11 cellular contexts compared by ENCODE assay signal in the genomic region with DNA sequence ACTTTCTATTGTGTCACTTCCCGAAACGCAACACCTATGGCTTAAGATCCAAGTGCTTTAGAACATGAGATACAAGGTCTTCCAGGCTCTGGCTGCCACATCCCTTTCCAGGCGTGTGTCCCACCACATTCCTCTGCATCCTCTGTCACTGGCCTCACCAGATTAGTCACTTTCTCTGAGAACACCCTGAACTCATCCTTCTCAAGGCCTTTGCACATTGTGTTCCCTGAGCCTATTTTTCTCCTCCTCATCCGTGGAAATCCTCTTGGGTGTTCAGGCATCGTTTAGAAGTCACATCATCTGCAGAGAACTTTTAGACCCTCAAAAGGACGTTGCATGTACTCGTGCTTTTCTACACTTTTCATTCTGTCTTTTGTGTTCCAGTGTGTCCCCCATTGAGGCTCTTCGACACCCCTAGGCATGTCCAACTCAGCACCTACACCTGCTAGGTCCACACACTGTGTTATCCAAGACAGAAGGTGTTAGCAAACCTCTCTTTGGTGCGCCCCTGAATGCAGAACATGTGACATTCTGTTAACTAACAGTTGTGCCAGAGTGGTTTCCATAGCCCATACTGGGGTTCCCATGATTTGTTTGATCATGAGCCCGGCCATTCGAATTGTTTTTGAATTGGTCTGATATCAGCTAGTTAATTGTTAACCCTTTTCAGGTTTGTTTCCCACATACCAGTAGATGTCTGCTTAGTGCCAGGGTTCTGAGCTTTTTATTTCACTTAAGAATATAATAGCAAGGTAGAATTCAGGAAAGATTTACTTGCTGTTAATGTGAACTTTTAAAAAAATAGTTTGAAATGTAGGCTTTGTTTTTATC.
A peak's percentile ranks its signal among the peaks of the same experiment; 100 is the strongest.
DNase-seq lines count a peak whose midpoint lies in the region; ATAC-seq and TF ChIP-seq lines count a peak whose summit lies in the region.
"Had no signal": no experiment of that assay in that cellular context is flagged by ENCODE, and none has a peak within 500 bp of the region (broad histone marks: within the 10 kb centered on the region; RNA-seq: fewer than 3 reads in every experiment).

No MANE protein-coding gene starts in this region.

- H3K27ac ChIP-seq in testis (peak overlapping the region; percentile 51 to 92), neural progenitor cell (no peak overlapping the region)

- peaks cover 26% of the 10 kb centered on the region for H3K79me2 ChIP-seq in neural progenitor cell (ENCODE audit: low read depth)

- no peaks in the 10 kb centered on the region for H3K36me3 ChIP-seq in testis (ENCODE audit: low read depth, missing control alignments)
- no peaks in the 10 kb centered on the region for H3K36me3 ChIP-seq in neural progenitor cell

- DNase-seq in HK-2 (ENCODE audit: unreplicated experiment) (peak; percentile 42), lower leg skin (ENCODE audit: low spot score in 2 of 2) (peak; percentile 86 to 94), testis (peak; percentile 74), NCI-H128 (lab: John Stamatoyannopoulos, UW; ENCODE audit: unreplicated experiment) (no peak), neural progenitor cell (ENCODE audit: low spot score) (no peak), SHP77 (lab: John Stamatoyannopoulos, UW) (no peak)
- DNase-seq in effector memory CD8-positive, alpha-beta T cell: no peak
- DNase-seq: effector CD4-positive, alpha-beta T cell; NCI-H1417 treated with DMSO at 0.1 percent for 48 hours; stimulated activated CD4-positive, alpha-beta T cell treated with anti-CD3 and anti-CD28 coated beads, Interleukin-15, amount 100 ng/mL, for 24 hours had no signal

- no peaks in the 10 kb centered on the region for H3F3A ChIP-seq in neural progenitor cell (ENCODE audit: low read depth)

- no peak overlapping the region for H3K4me2 ChIP-seq in neural progenitor cell

- TF ChIP-seq POLR2A in lower leg skin (IDR thresholded peaks at IDR 0.05) (no peak), testis (IDR thresholded peaks at IDR 0.05) (no peak)

- WGBS in lower leg skin, 2 donors: 78 to 79% methylated on average over 11 of the region's 11 CpGs
- 48 to 53% methylated on average over 11 of the region's 11 CpGs for WGBS in testis, 2 donors

- ATAC-seq in effector memory CD8-positive, alpha-beta T cell (replicated peaks): no peak
- ATAC-seq in activated T-helper 17 cell treated with anti-CD3 and anti-CD28 coated beads, Interleukin-2, amount 50 U/mL, for 72 hours (replicated peaks): no peak

- H3K36me3 Mint-ChIP-seq in effector memory CD8-positive, alpha-beta T cell (ENCODE audit: insufficient read depth): peaks cover 2% of the 10 kb centered on the region
- peaks cover 17% of the 10 kb centered on the region for H3K36me3 Mint-ChIP-seq in activated T-helper 17 cell treated with anti-CD3 and anti-CD28 coated beads, Interleukin-2, amount 50 U/mL, for 72 hours (ENCODE audit: low read depth)
- H3K36me3 Mint-ChIP-seq in neural progenitor cell: peaks cover 31% of the 10 kb centered on the region

- peaks cover 25 to 47% of the 10 kb centered on the region in 2 donors for H3K4me1 Mint-ChIP-seq in effector memory CD8-positive, alpha-beta T cell (ENCODE audit: low read depth in 2 of 2)
- H3K4me1 Mint-ChIP-seq in activated T-helper 17 cell treated with anti-CD3 and anti-CD28 coated beads, Interleukin-2, amount 50 U/mL, for 72 hours: peaks cover 11% of the 10 kb centered on the region
- H3K4me1 Mint-ChIP-seq in neural progenitor cell: peaks cover 12% of the 10 kb centered on the region

- peak overlapping the region; percentile 11 to 35 for H3K27ac Mint-ChIP-seq in effector memory CD8-positive, alpha-beta T cell
- H3K27ac Mint-ChIP-seq in activated T-helper 17 cell treated with anti-CD3 and anti-CD28 coated beads, Interleukin-2, amount 50 U/mL, for 72 hours: no peak overlapping the region
- H3K27ac Mint-ChIP-seq in neural progenitor cell: no peak overlapping the region

- H3K9ac ChIP-seq in neural progenitor cell: no peak overlapping the region

- no peak overlapping the region for H2AFZ ChIP-seq in neural progenitor cell (replicated peaks)

- no peaks in the 10 kb centered on the region for H3K27me3 Mint-ChIP-seq in effector memory CD8-positive, alpha-beta T cell
- no peaks in the 10 kb centered on the region for H3K27me3 Mint-ChIP-seq in activated T-helper 17 cell treated with anti-CD3 and anti-CD28 coated beads, Interleukin-2, amount 50 U/mL, for 72 hours
- H3K27me3 Mint-ChIP-seq in neural progenitor cell (ENCODE audit: insufficient read depth, low read depth): peaks cover 8% of the 10 kb centered on the region

- H3K9me3 ChIP-seq in testis: no peaks in the 10 kb centered on the region
- H3K9me3 ChIP-seq in neural progenitor cell (ENCODE audit: low read depth): no peaks in the 10 kb centered on the region

- H3K4me1 ChIP-seq in testis (peaks cover 27% of the 10 kb centered on the region), neural progenitor cell (no peaks in the 10 kb centered on the region)

- no peak overlapping the region for H3K4me3 Mint-ChIP-seq in effector memory CD8-positive, alpha-beta T cell
- H3K4me3 Mint-ChIP-seq in activated T-helper 17 cell treated with anti-CD3 and anti-CD28 coated beads, Interleukin-2, amount 50 U/mL, for 72 hours: no peak overlapping the region
- H3K4me3 Mint-ChIP-seq in neural progenitor cell: no peak overlapping the region

- TF ChIP-seq CTCF in lower leg skin (IDR thresholded peaks at IDR 0.05) (no peak), testis (IDR thresholded peaks at IDR 0.05) (no peak), neural progenitor cell (IDR thresholded peaks at IDR 0.05) (no peak)

- H3K27me3 ChIP-seq in testis: no peaks in the 10 kb centered on the region
- no peaks in the 10 kb centered on the region for H3K27me3 ChIP-seq in neural progenitor cell

- intact Hi-C loops in lower leg skin (cut with DNase I; ENCODE audit: low total_unique reads): no loop called here
- intact Hi-C loops in testis (cut with DNase I; ENCODE audit: low total_unique reads): no loop called here

- H3K4me3 ChIP-seq in lower leg skin (ENCODE audit: low read depth, poor library complexity, severe bottlenecking) (no peak overlapping the region), testis (no peak overlapping the region), neural progenitor cell (no peak overlapping the region)

- peaks cover 4% of the 10 kb centered on the region for H4K20me1 ChIP-seq in neural progenitor cell (ENCODE audit: low read depth)

- H3K9me3 Mint-ChIP-seq in effector memory CD8-positive, alpha-beta T cell: no peaks in the 10 kb centered on the region
- no peaks in the 10 kb centered on the region for H3K9me3 Mint-ChIP-seq in activated T-helper 17 cell treated with anti-CD3 and anti-CD28 coated beads, Interleukin-2, amount 50 U/mL, for 72 hours
- peaks cover 9% of the 10 kb centered on the region for H3K9me3 Mint-ChIP-seq in neural progenitor cell

Comparison
In these comparisons a context has a peak if more than half of its experiments do, and no peak if none do; other contexts are left out.
1. DNase-seq: peak in HK-2 (single experiment), lower leg skin (2 of 2) and testis (single experiment); none in effector memory CD8-positive, alpha-beta T cell (0 of 3), NCI-H128 (single experiment), neural progenitor cell (single experiment) and SHP77 (0 of 2).
2. H3K27ac Mint-ChIP-seq: peak in effector memory CD8-positive, alpha-beta T cell (2 of 2); none in activated T-helper 17 cell treated with anti-CD3 and anti-CD28 coated beads, Interleukin-2, amount 50 U/mL, for 72 hours (single experiment) and neural progenitor cell (single experiment).